In the genomic region with DNA sequence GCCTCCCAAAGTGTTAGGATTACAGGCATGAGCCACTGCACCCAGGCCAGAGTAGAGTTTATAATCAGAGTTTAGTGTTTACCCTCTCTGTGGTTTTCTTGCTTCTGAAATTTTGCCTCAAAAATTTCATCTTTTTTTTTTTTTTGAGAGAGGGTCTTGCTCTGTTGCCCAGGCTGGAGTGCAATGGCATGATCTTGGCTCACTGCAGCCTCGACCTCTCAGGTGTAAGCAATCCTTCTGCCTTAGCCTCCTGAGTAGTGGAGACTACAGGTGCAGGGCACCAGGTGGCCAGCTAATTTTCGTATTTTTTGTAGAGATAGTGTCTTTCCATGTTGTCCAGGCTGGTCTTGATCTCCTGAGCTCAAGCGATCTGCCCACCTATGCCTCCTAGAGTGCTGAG, we compare ENCODE assay signal across 10 cellular contexts. TPM values are rescaled to one million over a fixed set of nuclear protein-coding genes. Genes with fewer than 3 reads are reported as not detected.
"Had no signal": no experiment of that assay in that cellular context is flagged by ENCODE, and none has a peak within 500 bp of the region (broad histone marks: within the 10 kb centered on the region; RNA-seq: fewer than 3 reads in every experiment).

No MANE protein-coding gene starts in this region.

- FAIRE-seq: H1, H54, HepG2 had no signal

- H3K4me3 ChIP-seq: GM23338 had no signal

- H3K4me3 Mint-ChIP-seq: GM23338, H9, HFFc6 had no signal

- H3K9me3 Mint-ChIP-seq: GM23338, H9, HFFc6 had no signal

- H3K4me2 ChIP-seq: GM23338, KMS-11 had no signal

- H3K27ac Mint-ChIP-seq: GM23338, H9, HFFc6 had no signal

- ATAC-seq: GM23338, HepG2 had no signal

- H2AFZ ChIP-seq: GM23338 had no signal

- H3K27ac ChIP-seq: HL-60, KMS-11 had no signal

- H3K9ac ChIP-seq: KMS-11 had no signal

- DNase-seq: H9, HCEC 1CT, HFFc6, KBM-7 had no signal

RNA-seq across cellular contexts. Expression of gene MYLK2, which starts 51.4 kb away (rescaled TPM):
- polyA plus RNA-seq: HepG2 had no signal
